In the genomic region with DNA sequence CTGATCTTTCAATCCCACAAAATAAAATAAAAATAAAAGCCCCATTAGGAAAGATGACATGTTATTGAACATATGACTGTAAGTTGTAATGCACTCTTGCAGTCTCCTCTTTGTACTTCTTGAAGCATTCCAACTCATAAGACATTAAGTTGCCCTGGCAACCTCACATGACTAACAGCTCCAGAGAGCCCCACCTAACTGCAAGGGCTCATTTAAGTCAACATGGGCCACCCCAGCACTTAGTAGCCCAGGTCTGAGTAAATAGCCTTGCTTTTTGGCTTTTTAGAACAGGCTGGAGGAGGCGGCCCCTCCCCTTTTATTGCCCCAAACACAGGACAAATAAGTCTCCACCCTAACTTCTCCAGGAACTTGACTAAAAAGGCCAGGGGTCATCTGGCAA, we compare ENCODE assay signal across 8 cellular contexts.
DNase-seq lines count a peak whose midpoint lies in the region; ATAC-seq and TF ChIP-seq lines count a peak whose summit lies in the region.

No MANE protein-coding gene starts in this region.

- BruUV-seq in Caco-2 (replicated peaks; lab: Mats Ljungman, UMichigan), result no TSS peak

- no peak overlapping the region for H3K4me3 ChIP-seq in Caco-2 (ENCODE audit: low read depth, low read length)
- H3K4me3 ChIP-seq in Loucy (ENCODE audit: low read length, poor library complexity, severe bottlenecking), result peak overlapping the region; percentile 51

- H3K27me3 ChIP-seq in Caco-2 (replicated peaks; ENCODE audit: control insufficient read depth, insufficient read depth, low read length) (no peaks in the 10 kb centered on the region), Loucy (ENCODE audit: insufficient read depth, low read length, poor library complexity, severe bottlenecking) (no peaks in the 10 kb centered on the region)

- no peaks in the 10 kb centered on the region for H3K9me2 ChIP-seq in Loucy (replicated peaks; ENCODE audit: low read depth, low read length)

- H3K27ac Mint-ChIP-seq in Caco-2 (ENCODE audit: unreplicated experiment), result peak overlapping the region; percentile 85
- peak overlapping the region; percentile 93 for H3K27ac Mint-ChIP-seq in central memory CD8-positive, alpha-beta T cell (ENCODE audit: low read depth)
- peak overlapping the region; percentile 88 for H3K27ac Mint-ChIP-seq in mesothelial cell of epicardium

- DNase-seq in Caco-2, result peak; percentile 42 to 53
- no peak for DNase-seq in central memory CD8-positive, alpha-beta T cell (ENCODE audit: low spot score in 2 of 2)
- DNase-seq in mesothelial cell of epicardium (ENCODE audit: low spot score in 2 of 2, unreplicated experiment in 2 of 2), result no peak
- DNase-seq in D341Med (ENCODE audit: low spot score), result no peak

- H3K27me3 Mint-ChIP-seq in Caco-2 (ENCODE audit: insufficient read depth, unreplicated experiment), result no peaks in the 10 kb centered on the region
- H3K27me3 Mint-ChIP-seq in central memory CD8-positive, alpha-beta T cell, result peaks cover 11% of the 10 kb centered on the region
- no peaks in the 10 kb centered on the region for H3K27me3 Mint-ChIP-seq in mesothelial cell of epicardium (ENCODE audit: low read depth)

- H3K9me3 ChIP-seq in Caco-2 (no peaks in the 10 kb centered on the region), Loucy (ENCODE audit: insufficient read depth, low read depth, low read length) (no peaks in the 10 kb centered on the region)

- TF ChIP-seq CTCF in Caco-2 (IDR thresholded peaks at IDR 0.05; ENCODE audit: insufficient read depth in 1 of 2, low read depth in 1 of 2, low read length in 1 of 2, severe bottlenecking in 1 of 2, unreplicated experiment in 1 of 2) (no peak), Loucy (conservative IDR thresholded peaks at IDR 0.05; ENCODE audit: low read length) (no peak), mesothelial cell of epicardium (IDR thresholded peaks at IDR 0.05; ENCODE audit: unreplicated experiment) (no peak)

- no peaks in the 10 kb centered on the region for H3F3A ChIP-seq in Loucy (ENCODE audit: low read depth)

- POLR2A ChIA-PET in Caco-2 (lab: Charles Lee), result interaction anchor here (1.0 kb wide), 1 partner anchor 183 kb away, joined by 3 read pairs; a partner anchor contains a TSS

- H3K9me3 Mint-ChIP-seq in Caco-2 (ENCODE audit: unreplicated experiment) (no peaks in the 10 kb centered on the region), mesothelial cell of epicardium (no peaks in the 10 kb centered on the region)
- H3K9me3 Mint-ChIP-seq in central memory CD8-positive, alpha-beta T cell, result no peaks in the 10 kb centered on the region

- peak overlapping the region; percentile 54 for H3K4me2 ChIP-seq in Loucy (ENCODE audit: low read depth, low read length, poor library complexity, severe bottlenecking)

- H3K4me1 ChIP-seq in Caco-2, result peaks cover 33% of the 10 kb centered on the region; the same call in 1 of the 2 replicates
- H3K4me1 ChIP-seq in Loucy (ENCODE audit: insufficient read depth, low read length, poor library complexity, severe bottlenecking), result peaks cover 7% of the 10 kb centered on the region

- H2AFZ ChIP-seq in Loucy (ENCODE audit: low read length), result 0 out of 2 replicates have a peak overlapping the region, but pooled peaks have one; percentile 7

- no peak for ATAC-seq in central memory CD8-positive, alpha-beta T cell (replicated peaks; ENCODE audit: extremely low read depth, poor library complexity, severe bottlenecking)
- ATAC-seq in GM21381 (IDR thresholded peaks at IDR 0.05; ENCODE audit: unreplicated experiment), result no peak
- ATAC-seq in GM19397 (IDR thresholded peaks at IDR 0.05; ENCODE audit: unreplicated experiment), result no peak
- ATAC-seq in GM18861 (IDR thresholded peaks at IDR 0.05; ENCODE audit: unreplicated experiment), result no peak

- H3K36me3 Mint-ChIP-seq in Caco-2 (ENCODE audit: insufficient read depth, unreplicated experiment) (no peaks in the 10 kb centered on the region), mesothelial cell of epicardium (no peaks in the 10 kb centered on the region)
- H3K36me3 Mint-ChIP-seq in central memory CD8-positive, alpha-beta T cell (ENCODE audit: insufficient read depth), result peaks cover 2% of the 10 kb centered on the region

- H3K79me2 ChIP-seq in Loucy (ENCODE audit: insufficient read depth, low read length), result no peaks in the 10 kb centered on the region

- CTCF ChIA-PET in Caco-2 (lab: Charles Lee), result no interaction called here

- H4K20me1 ChIP-seq in Loucy (ENCODE audit: insufficient read depth, low read length, poor library complexity, severe bottlenecking), result no peaks in the 10 kb centered on the region

- H3K9ac ChIP-seq in Loucy (ENCODE audit: low read depth, low read length, poor library complexity, severe bottlenecking), result no peak overlapping the region

- H3K36me3 ChIP-seq in Caco-2 (ENCODE audit: control insufficient read depth, insufficient read depth, low read length), result no peaks in the 10 kb centered on the region
- no peaks in the 10 kb centered on the region for H3K36me3 ChIP-seq in Loucy (ENCODE audit: insufficient read depth, low read length)

- intact Hi-C loops in Caco-2 (cut with micrococcal nuclease; ENCODE audit: unreplicated experiment), result no loop called here

- H3K4me3 Mint-ChIP-seq in Caco-2 (ENCODE audit: unreplicated experiment), result peak overlapping the region; percentile 61
- H3K4me3 Mint-ChIP-seq in central memory CD8-positive, alpha-beta T cell, result peak overlapping the region; percentile 52
- peak overlapping the region; percentile 48 for H3K4me3 Mint-ChIP-seq in mesothelial cell of epicardium

- peaks cover 15% of the 10 kb centered on the region for H3K4me1 Mint-ChIP-seq in Caco-2 (ENCODE audit: low read depth, unreplicated experiment)
- peaks cover 23% of the 10 kb centered on the region for H3K4me1 Mint-ChIP-seq in central memory CD8-positive, alpha-beta T cell
- peaks cover 73% of the 10 kb centered on the region for H3K4me1 Mint-ChIP-seq in mesothelial cell of epicardium

Comparison
In these comparisons a context has a peak if more than half of its experiments do, and no peak if none do; other contexts are left out.
1. DNase-seq: peak in Caco-2 (2 of 2); none in central memory CD8-positive, alpha-beta T cell (0 of 2), mesothelial cell of epicardium (0 of 2) and D341Med (single experiment).
2. Peak in every context shown above with its lines, with median percentiles within 50 percentile points of each other: H3K27ac Mint-ChIP-seq and H3K4me3 Mint-ChIP-seq.